Comparison of ENCODE assay signal across 8 cellular contexts in genomic region chr17:81961087-81961514, GRCh38. TPM values are rescaled to one million over a fixed set of nuclear protein-coding genes. Genes with fewer than 3 reads are reported as not detected.
A peak's percentile ranks its signal among the peaks of the same experiment; 100 is the strongest.
DNase-seq lines count a peak whose midpoint lies in the region; ATAC-seq and TF ChIP-seq lines count a peak whose summit lies in the region.

Gene NOTUM (minus strand): TSS chr17:81961187. CDS start chr17:81960909, 278 bp downstream.

- H3K4me3 ChIP-seq in dorsolateral prefrontal cortex, result peak within 1 kb of the TSS; percentile 18 to 64 (median 47)
- peak within 1 kb of the TSS; percentile 26 to 38 for H3K4me3 ChIP-seq in prostate gland

- H3K27me3 ChIP-seq in dorsolateral prefrontal cortex, result peaks cover 0 to 41% (median 25%) of the 10 kb centered on the region in 45 donors
- H3K27me3 ChIP-seq in prostate gland (replicated peaks; ENCODE audit: insufficient read depth), result peaks cover 8% of the 10 kb centered on the region

- H3K36me3 ChIP-seq in prostate gland, result no peaks in the 10 kb centered on the region

- TF ChIP-seq POLR2A in prostate gland (IDR thresholded peaks at IDR 0.05), result no peak

- H3K9me3 ChIP-seq in prostate gland, result no peaks in the 10 kb centered on the region

- intact Hi-C loops in dorsolateral prefrontal cortex (cut with DNase I), result loop anchor here in 1 of 2 donors (5.0 kb wide), 1 partner anchor 196 kb away; no protein-coding TSS in a partner anchor
- intact Hi-C loops in prostate gland (cut with DNase I), result loop anchor here (10.0 kb wide), 1 partner anchor 194 kb away; no protein-coding TSS in a partner anchor

- peaks cover 2% of the 10 kb centered on the region for H3K4me1 ChIP-seq in prostate gland (replicated peaks)

- peak; percentile 61 for DNase-seq in ELR (ENCODE audit: low read depth)
- peak; percentile 31 for DNase-seq in MV-4-11 (lab: John Stamatoyannopoulos, UW)
- no peak for DNase-seq in dorsolateral prefrontal cortex
- DNase-seq in prostate gland (ENCODE audit: low spot score), result no peak
- DNase-seq in DMS79 treated with DMSO at 0.1 percent for 48 hours (lab: John Stamatoyannopoulos, UW), result no peak
- DNase-seq in anterior cingulate cortex (lab: John Stamatoyannopoulos, UW), result no peak

- H3K27ac ChIP-seq in dorsolateral prefrontal cortex (no peak within 1 kb of the TSS), prostate gland (no peak within 1 kb of the TSS)

- ATAC-seq in GM18498 (IDR thresholded peaks at IDR 0.05; ENCODE audit: unreplicated experiment), result no peak
- ATAC-seq in activated CD4-positive, CD25-positive, alpha-beta regulatory T cell treated with anti-CD3 and anti-CD28 coated beads, Interleukin-2, amount 50 U/mL, for 24 hours, result no peak

- WGBS in prostate gland, result under 1% methylated on average over 43 of the region's 66 CpGs

- peak in 3 of 56 donors; percentile 18 to 23 (median 21) for TF ChIP-seq CTCF in dorsolateral prefrontal cortex (IDR thresholded peaks at IDR 0.05 in 54 of 56, conservative IDR thresholded peaks at IDR 0.05 in 2 of 56; ENCODE audit: low read depth in 1 of 56, partially characterized antibody in 56 of 56)
- TF ChIP-seq CTCF in prostate gland (IDR thresholded peaks at IDR 0.05), result peak in 2 of 4 experiments; percentile 13 to 18

RNA-seq across cellular contexts. Expression of gene NOTUM, which starts in this region (rescaled TPM):
- total RNA-seq in dorsolateral prefrontal cortex, result 1 to 10 TPM in 40 of 120 experiments, under 1 TPM in 63, not detected in 17; 0.20 to 3.7 (median 0.79) TPM
- total RNA-seq in prostate gland, result 1 to 10 TPM in 1 of 2 donors, under 1 TPM in 1; 0.50 to 8.3 TPM

Comparison
In these comparisons a context has a peak if more than half of its experiments do, and no peak if none do; other contexts are left out.
1. DNase-seq: peak in ELR (single experiment) and MV-4-11 (single experiment); none in dorsolateral prefrontal cortex (0 of 10), prostate gland (single experiment), DMS79 treated with DMSO at 0.1 percent for 48 hours (single experiment) and anterior cingulate cortex (0 of 58).